Comparison of ENCODE assay signal across 15 cellular contexts in genomic region chr2:210004893-210005292, GRCh38. TPM values are rescaled to one million over a fixed set of nuclear protein-coding genes. Genes with fewer than 3 reads are reported as not detected.
DNase-seq lines count a peak whose midpoint lies in the region; ATAC-seq and TF ChIP-seq lines count a peak whose summit lies in the region.
"Had no signal": no experiment of that assay in that cellular context is flagged by ENCODE, and none has a peak within 500 bp of the region (broad histone marks: within the 10 kb centered on the region; RNA-seq: fewer than 3 reads in every experiment).

No MANE protein-coding gene starts in this region.

- no peaks in the 10 kb centered on the region for H4K20me1 ChIP-seq in H9 (ENCODE audit: control insufficient read depth, insufficient read depth, insufficient read length)

- H4K5ac ChIP-seq in H9 (ENCODE audit: insufficient read length, low read depth, low read length): no peak overlapping the region

- H3K9me3 ChIP-seq in CD4-positive, CD25-positive, alpha-beta regulatory T cell (ENCODE audit: control insufficient read depth in 2 of 2, low read length in 2 of 2): no peaks in the 10 kb centered on the region
- no peaks in the 10 kb centered on the region for H3K9me3 ChIP-seq in naive thymus-derived CD4-positive, alpha-beta T cell (ENCODE audit: control insufficient read depth in 2 of 3, low read length in 3 of 3)
- H3K9me3 ChIP-seq in H9 (ENCODE audit: control insufficient read depth, low read depth, low read length): no peaks in the 10 kb centered on the region
- H3K9me3 ChIP-seq: HAP-1, SJCRH30 had no signal

- H3K18ac ChIP-seq in H9 (ENCODE audit: insufficient read length, low read depth, low read length): no peak overlapping the region

- peaks cover 9% of the 10 kb centered on the region for H3K27me3 Mint-ChIP-seq in CD4-positive, CD25-positive, alpha-beta regulatory T cell
- no peaks in the 10 kb centered on the region for H3K27me3 Mint-ChIP-seq in activated T-helper 1 cell treated with anti-CD3 and anti-CD28 coated beads, Interleukin-12 subunit alpha, Interleukin-12 subunit beta, Interleukin-2, Interleukin-4 antibody, amounts not matched to agents 30 ng/mL and 10 ng/mL and 1 ng/mL, durations not matched to agents 14 hours and 24 hours and 36 hours (ENCODE audit: insufficient read depth)
- no peaks in the 10 kb centered on the region for H3K27me3 Mint-ChIP-seq in naive thymus-derived CD4-positive, alpha-beta T cell
- H3K27me3 Mint-ChIP-seq in H9 (ENCODE audit: low read depth): peaks cover 1% of the 10 kb centered on the region; the same call in 1 of the 2 replicates

- CTCF ChIA-PET in naive thymus-derived CD4-positive, alpha-beta T cell (lab: Charles Lee): interaction anchor here (0.6 to 1.1 kb wide), 2 partner anchors 177 to 191 kb away, joined by 3 to 4 read pairs; no protein-coding TSS in a partner anchor

- H3K27me3 ChIP-seq in CD4-positive, CD25-positive, alpha-beta regulatory T cell (ENCODE audit: control insufficient read depth, insufficient read depth, low read length): no peaks in the 10 kb centered on the region
- H3K27me3 ChIP-seq in HL-60 (ENCODE audit: insufficient read depth, poor library complexity, severe bottlenecking): no peaks in the 10 kb centered on the region
- H3K27me3 ChIP-seq in naive thymus-derived CD4-positive, alpha-beta T cell (ENCODE audit: control insufficient read depth in 2 of 2, insufficient read depth in 2 of 2, low read length in 2 of 2): no peaks in the 10 kb centered on the region
- H3K27me3 ChIP-seq in H9 (ENCODE audit: insufficient read depth, low read length): no peaks in the 10 kb centered on the region
- H3K27me3 ChIP-seq: SJCRH30 had no signal

- no peak overlapping the region for H4K91ac ChIP-seq in H9 (ENCODE audit: insufficient read length, low read depth, low read length)

- no peak overlapping the region for H3T11ph ChIP-seq in H9 (ENCODE audit: low read length)

- H3K23me2 ChIP-seq in H9 (ENCODE audit: insufficient read length, low read depth, low read length, poor library complexity, severe bottlenecking): peaks cover 9% of the 10 kb centered on the region

- H2BK5ac ChIP-seq in H9 (ENCODE audit: insufficient read length, low read length): no peak overlapping the region

- no peak for ATAC-seq in CD4-positive, CD25-positive, alpha-beta regulatory T cell (ENCODE audit: low read depth in 2 of 2)
- ATAC-seq in naive thymus-derived CD4-positive, alpha-beta T cell: no peak
- ATAC-seq: activated CD4-positive, CD25-positive, alpha-beta regulatory T cell treated with anti-CD3 and anti-CD28 coated beads, Interleukin-2, amount 50 U/mL, for 24 hours had no signal

- H3K36me3 Mint-ChIP-seq in CD4-positive, CD25-positive, alpha-beta regulatory T cell: peaks cover 15% of the 10 kb centered on the region
- peaks cover 31% of the 10 kb centered on the region for H3K36me3 Mint-ChIP-seq in activated T-helper 1 cell treated with anti-CD3 and anti-CD28 coated beads, Interleukin-12 subunit alpha, Interleukin-12 subunit beta, Interleukin-2, Interleukin-4 antibody, amounts not matched to agents 30 ng/mL and 10 ng/mL and 1 ng/mL, durations not matched to agents 14 hours and 24 hours and 36 hours (ENCODE audit: low read depth)
- peaks cover 0 to 32% (median 8%) of the 10 kb centered on the region in 5 donors for H3K36me3 Mint-ChIP-seq in naive thymus-derived CD4-positive, alpha-beta T cell
- H3K36me3 Mint-ChIP-seq in H9 (ENCODE audit: insufficient read depth in 1 of 3, low read depth in 3 of 3): peaks cover 4 to 21% (median 19%) of the 10 kb centered on the region in 3 experiments; a peak in 5 of 7 replicates

- no peak overlapping the region for H2AK5ac ChIP-seq in H9 (ENCODE audit: insufficient read length, low read length)

- no peaks in the 10 kb centered on the region for H3K9me3 Mint-ChIP-seq in CD4-positive, CD25-positive, alpha-beta regulatory T cell
- H3K9me3 Mint-ChIP-seq in activated T-helper 1 cell treated with anti-CD3 and anti-CD28 coated beads, Interleukin-12 subunit alpha, Interleukin-12 subunit beta, Interleukin-2, Interleukin-4 antibody, amounts not matched to agents 30 ng/mL and 10 ng/mL and 1 ng/mL, durations not matched to agents 14 hours and 24 hours and 36 hours: peaks cover 3% of the 10 kb centered on the region
- peaks cover 0 to 6% (median 0%) of the 10 kb centered on the region in 11 donors for H3K9me3 Mint-ChIP-seq in naive thymus-derived CD4-positive, alpha-beta T cell
- H3K9me3 Mint-ChIP-seq in H9: no peaks in the 10 kb centered on the region

- H3K4ac ChIP-seq in H9 (ENCODE audit: low read depth, low read length): no peak overlapping the region

- peaks cover 10% of the 10 kb centered on the region for H3K79me1 ChIP-seq in H9 (ENCODE audit: insufficient read depth, low read depth, low read length, poor library complexity, severe bottlenecking)

- POLR2A ChIA-PET in naive thymus-derived CD4-positive, alpha-beta T cell (lab: Charles Lee): interaction anchor here (0.6 kb wide), 2 partner anchors 10 to 13 kb away, joined by 3 read pairs; no protein-coding TSS in a partner anchor

- peaks cover 19 to 77% (median 65%) of the 10 kb centered on the region in 4 donors for H3K4me1 Mint-ChIP-seq in CD4-positive, CD25-positive, alpha-beta regulatory T cell
- H3K4me1 Mint-ChIP-seq in activated T-helper 1 cell treated with anti-CD3 and anti-CD28 coated beads, Interleukin-12 subunit alpha, Interleukin-12 subunit beta, Interleukin-2, Interleukin-4 antibody, amounts not matched to agents 30 ng/mL and 10 ng/mL and 1 ng/mL, durations not matched to agents 14 hours and 24 hours and 36 hours (ENCODE audit: low read depth): peaks cover 62% of the 10 kb centered on the region
- peaks cover 48 to 77% (median 72%) of the 10 kb centered on the region in 7 donors for H3K4me1 Mint-ChIP-seq in naive thymus-derived CD4-positive, alpha-beta T cell
- peaks cover 18 to 19% of the 10 kb centered on the region in 2 experiments for H3K4me1 Mint-ChIP-seq in H9

- H3K23ac ChIP-seq in H9 (ENCODE audit: insufficient read length, low read depth, low read length): no peak overlapping the region

- H2BK20ac ChIP-seq in H9 (ENCODE audit: low read depth, low read length, poor library complexity, severe bottlenecking): no peak overlapping the region

- H2BK15ac ChIP-seq in H9 (ENCODE audit: low read depth, low read length): no peak overlapping the region

- H3K27ac ChIP-seq in CD4-positive, CD25-positive, alpha-beta regulatory T cell (ENCODE audit: insufficient read depth, low read length, poor library complexity, severe bottlenecking): no peak overlapping the region
- H3K27ac ChIP-seq in HL-60 (replicated peaks) (peak overlapping the region; percentile 95), H9 (ENCODE audit: insufficient read length, low read depth, low read length) (no peak overlapping the region)
- no peak overlapping the region for H3K27ac ChIP-seq in naive thymus-derived CD4-positive, alpha-beta T cell (ENCODE audit: low read depth, low read length)
- H3K27ac ChIP-seq: SJCRH30 had no signal

- TF ChIP-seq CTCF in HL-60 (IDR thresholded peaks at IDR 0.05; ENCODE audit: insufficient read depth, low read length) (no peak), H9 (conservative IDR thresholded peaks at IDR 0.05) (no peak)

- no CpG with 5 or more reads among the region's 2 CpGs for WGBS in H9 (ENCODE audit: extremely low coverage, insufficient read length, low lambda C conversion rate)

- peaks cover 40% of the 10 kb centered on the region; the same call in 1 of the 2 replicates for H3K79me2 ChIP-seq in H9 (ENCODE audit: insufficient read depth, low read length)

- H3K36me3 ChIP-seq in CD4-positive, CD25-positive, alpha-beta regulatory T cell (ENCODE audit: control insufficient read depth, insufficient read depth, low read length): peaks cover 28% of the 10 kb centered on the region
- H3K36me3 ChIP-seq in naive thymus-derived CD4-positive, alpha-beta T cell (ENCODE audit: control insufficient read depth in 2 of 3, insufficient read depth in 3 of 3, low read length in 3 of 3): peaks cover 0 to 22% (median 7%) of the 10 kb centered on the region in 3 experiments

- intact Hi-C loops in activated T-helper 1 cell treated with anti-CD3 and anti-CD28 coated beads, Interleukin-12 subunit alpha, Interleukin-12 subunit beta, Interleukin-2, Interleukin-4 antibody, amounts not matched to agents 30 ng/mL and 10 ng/mL and 1 ng/mL, durations not matched to agents 14 hours and 24 hours and 36 hours (cut with micrococcal nuclease): loop anchor here (5.0 kb wide), 2 partner anchors 1738 to 1753 kb away; partner anchors contain the start of gene PIKFYVE
- intact Hi-C loops in naive thymus-derived CD4-positive, alpha-beta T cell (cut with micrococcal nuclease): loop anchor here in 1 of 2 donors (5.0 kb wide), 1 partner anchor 1978 kb away; the partner anchor contains the start of gene PLEKHM3

- no peak overlapping the region for H3K14ac ChIP-seq in H9 (ENCODE audit: insufficient read depth, low read length)

- peak overlapping the region; percentile 53 to 96 (median 72) for H3K4me3 Mint-ChIP-seq in CD4-positive, CD25-positive, alpha-beta regulatory T cell
- H3K4me3 Mint-ChIP-seq in activated T-helper 1 cell treated with anti-CD3 and anti-CD28 coated beads, Interleukin-12 subunit alpha, Interleukin-12 subunit beta, Interleukin-2, Interleukin-4 antibody, amounts not matched to agents 30 ng/mL and 10 ng/mL and 1 ng/mL, durations not matched to agents 14 hours and 24 hours and 36 hours: peak overlapping the region; percentile 96
- peak overlapping the region in 9 of 10 donors; percentile 6 to 97 (median 41) for H3K4me3 Mint-ChIP-seq in naive thymus-derived CD4-positive, alpha-beta T cell
- peak overlapping the region in 1 of 2 experiments; percentile 17; a peak in 1 of 5 replicates for H3K4me3 Mint-ChIP-seq in H9

- no peak overlapping the region for H2BK12ac ChIP-seq in H9 (ENCODE audit: insufficient read length, low read depth, low read length)

- H3K56ac ChIP-seq in H9 (ENCODE audit: insufficient read length, low read depth, low read length): no peak overlapping the region

- no peak overlapping the region for H2BK120ac ChIP-seq in H9 (ENCODE audit: low read depth, low read length, poor library complexity, severe bottlenecking)

- H3K4me1 ChIP-seq in CD4-positive, CD25-positive, alpha-beta regulatory T cell (ENCODE audit: control insufficient read depth, insufficient read depth, low read length, poor library complexity, severe bottlenecking): peaks cover 33% of the 10 kb centered on the region
- peaks cover 20 to 34% of the 10 kb centered on the region in 2 donors for H3K4me1 ChIP-seq in naive thymus-derived CD4-positive, alpha-beta T cell (ENCODE audit: control insufficient read depth in 2 of 2, insufficient read depth in 2 of 2, low read length in 2 of 2)
- no peaks in the 10 kb centered on the region for H3K4me1 ChIP-seq in H9 (ENCODE audit: insufficient read depth, low read length)

- no peak overlapping the region for H2AFZ ChIP-seq in H9 (ENCODE audit: low read length)

- DNase-seq in CD4-positive, CD25-positive, alpha-beta regulatory T cell: no peak
- peak in 1 of 2 experiments; percentile 6 for DNase-seq in HL-60 (ENCODE audit: low read depth in 1 of 2, low spot score in 1 of 2)
- no peak for DNase-seq in activated T-helper 1 cell treated with anti-CD3 and anti-CD28 coated beads, Interleukin-12 subunit alpha, Interleukin-12 subunit beta, Interleukin-2, Interleukin-4 antibody, amounts not matched to agents 30 ng/mL and 10 ng/mL and 1 ng/mL, durations not matched to agents 14 hours and 24 hours and 36 hours (ENCODE audit: low spot score)
- DNase-seq in naive thymus-derived CD4-positive, alpha-beta T cell: no peak
- DNase-seq in glomerular visceral epithelial cell (ENCODE audit: extremely low spot score): no peak
- no peak for DNase-seq in NCI-H1092 treated with DMSO at 0.1 percent for 48 hours (lab: John Stamatoyannopoulos, UW)
- DNase-seq in NCI-H2171 (lab: John Stamatoyannopoulos, UW): no peak
- DNase-seq in H9: no peak
- DNase-seq: activated naive CD4-positive, alpha-beta T cell treated with Interleukin-2 at 50 U/mL for 16 hours; cortex of kidney; NCI-H2171 treated with DMSO at 0.1 percent for 48 hours; SJCRH30; stimulated activated CD4-positive, alpha-beta T cell treated with anti-CD3 and anti-CD28 coated beads, Interleukin-15, amount 100 ng/mL, for 24 hours had no signal

- no peak overlapping the region for H3K4me2 ChIP-seq in H9 (ENCODE audit: insufficient read depth, insufficient read length, low read length)

- H3K27ac Mint-ChIP-seq in CD4-positive, CD25-positive, alpha-beta regulatory T cell: no peak overlapping the region
- H3K27ac Mint-ChIP-seq in activated T-helper 1 cell treated with anti-CD3 and anti-CD28 coated beads, Interleukin-12 subunit alpha, Interleukin-12 subunit beta, Interleukin-2, Interleukin-4 antibody, amounts not matched to agents 30 ng/mL and 10 ng/mL and 1 ng/mL, durations not matched to agents 14 hours and 24 hours and 36 hours: no peak overlapping the region
- peak overlapping the region in 2 of 9 donors; percentile 59 to 64 for H3K27ac Mint-ChIP-seq in naive thymus-derived CD4-positive, alpha-beta T cell
- no peak overlapping the region for H3K27ac Mint-ChIP-seq in H9

- no peak overlapping the region for H3K9ac ChIP-seq in H9 (ENCODE audit: extremely low read depth, insufficient read length, low read length)

- no peak overlapping the region for H4K8ac ChIP-seq in H9 (replicated peaks; ENCODE audit: insufficient read length, low read depth, low read length)

- H3K4me3 ChIP-seq in CD4-positive, CD25-positive, alpha-beta regulatory T cell (ENCODE audit: low read depth, low read length): no peak overlapping the region
- no peak overlapping the region; the same call in 1 of the 2 replicates for H3K4me3 ChIP-seq in HL-60 (replicated peaks; ENCODE audit: insufficient read depth, low read length)
- no peak overlapping the region for H3K4me3 ChIP-seq in naive thymus-derived CD4-positive, alpha-beta T cell (ENCODE audit: low read length)
- H3K4me3 ChIP-seq: HAP-1, SJCRH30 had no signal

RNA-seq across cellular contexts. Expression of gene RPE, which starts 2.5 kb away (rescaled TPM):
- 17.9 TPM for total RNA-seq in CD4-positive, CD25-positive, alpha-beta regulatory T cell
- polyA plus RNA-seq in CD4-positive, CD25-positive, alpha-beta regulatory T cell: 10 to 100 TPM; 21.2 to 25.0 (median 23.1) TPM
- 56.8 and 58.7 TPM in 2 replicates for total RNA-seq in activated T-helper 1 cell treated with anti-CD3 and anti-CD28 coated beads, Interleukin-12 subunit alpha, Interleukin-12 subunit beta, Interleukin-2, Interleukin-4 antibody, amounts not matched to agents 30 ng/mL and 10 ng/mL and 1 ng/mL, durations not matched to agents 14 hours and 24 hours and 36 hours
- total RNA-seq in naive thymus-derived CD4-positive, alpha-beta T cell: 10 to 100 TPM; 15.9 to 47.3 (median 40.8) TPM
- polyA plus RNA-seq in naive thymus-derived CD4-positive, alpha-beta T cell: 10 to 100 TPM; 21.1 to 23.7 TPM
- total RNA-seq in H9 (2021): 67.8 and 71.6 TPM in 2 replicates
